Comparison of ENCODE assay signal across 8 cellular contexts in the genomic region with DNA sequence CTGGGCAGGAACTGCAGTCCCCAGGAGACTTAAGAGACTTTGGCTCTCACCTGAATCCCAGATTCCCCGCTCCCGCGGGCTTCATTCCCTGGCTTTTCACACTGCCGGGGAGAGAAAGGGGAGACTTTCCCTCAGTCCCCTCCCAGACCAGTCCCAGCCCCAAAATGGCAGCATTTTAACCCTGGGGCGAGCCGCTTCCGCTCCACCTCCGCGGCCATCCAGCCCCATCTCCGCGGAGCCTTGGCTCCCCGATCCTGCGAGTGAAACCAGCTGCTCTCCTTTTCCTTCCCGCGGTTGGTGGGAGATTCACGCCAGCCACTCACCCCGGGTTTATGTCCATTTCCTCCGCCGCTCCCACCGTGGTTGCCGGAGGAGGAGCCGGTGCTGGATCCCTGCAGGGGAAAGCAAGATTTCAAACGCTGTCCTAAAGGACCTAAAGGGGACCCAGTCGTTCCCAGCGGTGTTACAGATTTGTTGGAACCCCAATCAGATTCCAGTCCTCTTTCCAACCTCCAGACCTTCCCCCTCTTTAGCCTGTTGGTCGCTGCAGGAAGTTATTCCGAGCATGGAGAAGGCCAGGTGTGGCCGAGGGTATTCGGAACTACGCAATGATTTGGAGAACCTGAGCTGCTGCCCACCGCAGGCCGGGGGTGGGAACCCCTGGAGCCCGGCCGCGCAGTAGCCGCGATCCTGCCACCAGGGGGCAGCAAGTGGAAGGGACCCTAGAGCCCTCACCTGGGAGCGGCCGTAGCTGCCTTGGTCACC. TPM values are rescaled to one million over a fixed set of nuclear protein-coding genes. Genes with fewer than 3 reads are reported as not detected.
A peak's percentile ranks its signal among the peaks of the same experiment; 100 is the strongest.
DNase-seq lines count a peak whose midpoint lies in the region; ATAC-seq, FAIRE-seq and TF ChIP-seq lines count a peak whose summit lies in the region.

No MANE protein-coding gene starts in this region.

- FAIRE-seq in G401.6 (lab: Jason Lieb, UNC) = peak; percentile 95

- no peak overlapping the region for H3K27ac Mint-ChIP-seq in activated naive CD4-positive, alpha-beta T cell treated with anti-CD3 and anti-CD28 coated beads, Interleukin-2, amount 50 U/mL, for 24 hours
- H3K27ac Mint-ChIP-seq in type B pancreatic cell = peak overlapping the region; percentile 96

- no peaks in the 10 kb centered on the region for H3K9me3 Mint-ChIP-seq in activated naive CD4-positive, alpha-beta T cell treated with anti-CD3 and anti-CD28 coated beads, Interleukin-2, amount 50 U/mL, for 24 hours
- H3K9me3 Mint-ChIP-seq in type B pancreatic cell = no peaks in the 10 kb centered on the region

- H3K9me3 ChIP-seq in SJSA1 (replicated peaks) = 0 out of 2 replicates have a peak, but pooled peaks cover 3% of the 10 kb centered on the region

- peak; percentile 96 for TF ChIP-seq CTCF in type B pancreatic cell (conservative IDR thresholded peaks at IDR 0.05)

- no peak for ATAC-seq in GM18517 (IDR thresholded peaks at IDR 0.05; ENCODE audit: unreplicated experiment)

- peak overlapping the region; percentile 77 for H3K4me3 Mint-ChIP-seq in activated naive CD4-positive, alpha-beta T cell treated with anti-CD3 and anti-CD28 coated beads, Interleukin-2, amount 50 U/mL, for 24 hours
- H3K4me3 Mint-ChIP-seq in type B pancreatic cell = peak overlapping the region; percentile 91

- no peak overlapping the region for H3K27ac ChIP-seq in SJSA1

- H3K4me1 Mint-ChIP-seq in activated naive CD4-positive, alpha-beta T cell treated with anti-CD3 and anti-CD28 coated beads, Interleukin-2, amount 50 U/mL, for 24 hours = peaks cover 15% of the 10 kb centered on the region
- H3K4me1 Mint-ChIP-seq in type B pancreatic cell (ENCODE audit: unreplicated experiment) = peaks cover 9% of the 10 kb centered on the region

- intact Hi-C loops in cardiac septum (cut with DNase I) = no loop called here

- H3K4me3 ChIP-seq in SJSA1 = no peak overlapping the region

- peaks cover 4% of the 10 kb centered on the region for H3K4me1 ChIP-seq in SJSA1 (replicated peaks)

- peaks cover 13% of the 10 kb centered on the region for H3K27me3 Mint-ChIP-seq in activated naive CD4-positive, alpha-beta T cell treated with anti-CD3 and anti-CD28 coated beads, Interleukin-2, amount 50 U/mL, for 24 hours
- peaks cover 48% of the 10 kb centered on the region for H3K27me3 Mint-ChIP-seq in type B pancreatic cell

- peak; percentile 97 for DNase-seq in HuH-7 (ENCODE audit: low spot score)
- DNase-seq in SJSA1 (ENCODE audit: low read depth in 1 of 2, low spot score in 2 of 2) = peak; percentile 59 to 70
- peak; percentile 82 for DNase-seq in cardiac septum (ENCODE audit: low spot score)
- peak; percentile 17 for DNase-seq in pons (ENCODE audit: low spot score)
- DNase-seq in type B pancreatic cell (ENCODE audit: extremely low spot score, unreplicated experiment) = peak; percentile 89

- H3K27me3 ChIP-seq in SJSA1 (replicated peaks) = peaks cover 72% of the 10 kb centered on the region

- H3K36me3 Mint-ChIP-seq in activated naive CD4-positive, alpha-beta T cell treated with anti-CD3 and anti-CD28 coated beads, Interleukin-2, amount 50 U/mL, for 24 hours = no peaks in the 10 kb centered on the region
- H3K36me3 Mint-ChIP-seq in type B pancreatic cell = peaks cover 5% of the 10 kb centered on the region

- no peaks in the 10 kb centered on the region for H3K36me3 ChIP-seq in SJSA1

RNA-seq across cellular contexts. Expression of gene DMKN, which starts 3.4 kb away (rescaled TPM):
- total RNA-seq in SJSA1 (2014; rRNA removed; shearing (Covaris generic)) = not detected in 2 replicates
- total RNA-seq in cardiac septum (4.2 TPM), type B pancreatic cell (ENCODE audit: low replicate concordance) (70.9 and 141 TPM in 2 replicates)

RNA-seq across cellular contexts. Expression of gene SBSN, which starts 18.1 kb away (rescaled TPM):
- total RNA-seq in SJSA1 (2014; rRNA removed; shearing (Covaris generic)) = not detected in 2 replicates
- not detected for total RNA-seq in cardiac septum
- 0.53 TPM in 1 of 2 replicates, not detected in the other for total RNA-seq in type B pancreatic cell (ENCODE audit: low replicate concordance)

RNA-seq across cellular contexts. Expression of gene KRTDAP, which starts 19.8 kb away (rescaled TPM):
- not detected in 2 replicates for total RNA-seq in SJSA1 (2014; rRNA removed; shearing (Covaris generic))
- not detected for total RNA-seq in cardiac septum
- total RNA-seq in type B pancreatic cell (ENCODE audit: low replicate concordance) = 0.80 and 2.0 TPM in 2 replicates

RNA-seq across cellular contexts. Expression of gene GAPDHS, which starts 23.2 kb away (rescaled TPM):
- not detected in 2 replicates for total RNA-seq in SJSA1 (2014; rRNA removed; shearing (Covaris generic))
- not detected for total RNA-seq in cardiac septum
- not detected in 2 replicates for total RNA-seq in type B pancreatic cell (ENCODE audit: low replicate concordance)

RNA-seq across cellular contexts. Expression of gene TMEM147, which starts 35.4 kb away (rescaled TPM):
- total RNA-seq in SJSA1 (2014; rRNA removed; shearing (Covaris generic)) = 79.8 and 83.5 TPM in 2 replicates
- total RNA-seq in cardiac septum = 64.4 TPM
- total RNA-seq in type B pancreatic cell (ENCODE audit: low replicate concordance) = 104 and 113 TPM in 2 replicates

Comparison
In these comparisons a context has a peak if more than half of its experiments do, and no peak if none do; other contexts are left out.
1. DNase-seq: peak in every context shown above with its lines; median percentile 97 in HuH-7; 89 in type B pancreatic cell; 82 in cardiac septum; 64 in SJSA1; 17 in pons.
2. RNA of gene DMKN, which starts 3.4 kb away (total RNA-seq): 70.9 to 141 TPM in type B pancreatic cell; 4.2 TPM in cardiac septum (single experiment) and not detected in SJSA1; every median in the first group is over 10 times any median in the second.